8 cellular contexts compared by ENCODE assay signal in genomic region chr4:73662709-73663546, GRCh38. TPM values are rescaled to one million over a fixed set of nuclear protein-coding genes. Genes with fewer than 3 reads are reported as not detected.
A peak's percentile ranks its signal among the peaks of the same experiment; 100 is the strongest.
DNase-seq lines count a peak whose midpoint lies in the region; ATAC-seq and TF ChIP-seq lines count a peak whose summit lies in the region.

No MANE protein-coding gene starts in this region.

- H3K9me3 ChIP-seq in neural cell (ENCODE audit: low read length) = no peaks in the 10 kb centered on the region

- TF ChIP-seq RAD21 in neural cell (conservative IDR thresholded peaks at IDR 0.05) = peak; percentile 53

- H2AFZ ChIP-seq in neural cell (ENCODE audit: low read depth, low read length) = no peak overlapping the region

- H3K36me3 ChIP-seq in neural cell (ENCODE audit: insufficient read depth, low read length) = no peaks in the 10 kb centered on the region

- no peak overlapping the region for H3K9ac ChIP-seq in neural cell (ENCODE audit: low read length)

- no peaks in the 10 kb centered on the region for H4K20me1 ChIP-seq in neural cell (ENCODE audit: insufficient read depth)

- DNase-seq in AG10803 (ENCODE audit: low read depth) = peak; percentile 74
- DNase-seq in NCI-H82 (lab: John Stamatoyannopoulos, UW) = peak; percentile 57
- DNase-seq in dedifferentiated amniotic fluid mesenchymal stem cell (ENCODE audit: extremely low spot score) = peak; percentile 58
- no peak for DNase-seq in cerebellum (ENCODE audit: low spot score)
- DNase-seq in activated CD4-positive, alpha-beta T cell treated with anti-CD3 and anti-CD28 coated beads for 4 hours = no peak

- H3K27ac ChIP-seq in neural cell (ENCODE audit: low read length) = no peak overlapping the region

- TF ChIP-seq EP300 in neural cell (conservative IDR thresholded peaks at IDR 0.05; ENCODE audit: poor library complexity, severe bottlenecking) = no peak

- H3K4me2 ChIP-seq in neural cell (ENCODE audit: low read length) = no peak overlapping the region

- no peak overlapping the region for H3K4me3 ChIP-seq in AG10803 (ENCODE audit: low read length)
- H3K4me3 ChIP-seq in neural cell (ENCODE audit: low read length) = no peak overlapping the region

- peak; percentile 67 for TF ChIP-seq CTCF in AG10803 (conservative IDR thresholded peaks at IDR 0.05; ENCODE audit: low read length)
- TF ChIP-seq CTCF in neural cell (IDR thresholded peaks at IDR 0.05; ENCODE audit: poor library complexity, severe bottlenecking) = peak; percentile 53

- no peaks in the 10 kb centered on the region for H3K9me2 ChIP-seq in neural cell (ENCODE audit: insufficient read depth, low read length)

- ATAC-seq in GM19025 (IDR thresholded peaks at IDR 0.05; ENCODE audit: low read depth, unreplicated experiment) = peak; percentile 60
- peak; percentile 93 for ATAC-seq in HG03439 (IDR thresholded peaks at IDR 0.05; ENCODE audit: unreplicated experiment)

- no peaks in the 10 kb centered on the region for H3K27me3 ChIP-seq in neural cell (ENCODE audit: insufficient read depth, low read depth, low read length)

- no peaks in the 10 kb centered on the region for H3K79me2 ChIP-seq in neural cell (replicated peaks; ENCODE audit: insufficient read depth, low read length)

- H3F3A ChIP-seq in neural cell (ENCODE audit: insufficient read depth, low read length, poor library complexity, severe bottlenecking) = no peaks in the 10 kb centered on the region

TF ChIP-seq in neural cell, 6 proteins besides CTCF, POLR2A, EP300 and RAD21:
- TF ChIP-seq SMC3 (conservative IDR thresholded peaks at IDR 0.05; ENCODE audit: poor library complexity) (peak; percentile 46), EZH2 (IDR thresholded peaks at IDR 0.05; ENCODE audit: borderline replicate concordance, insufficient read depth, low read length, poor library complexity, severe bottlenecking) (no peak)

RNA-seq across cellular contexts. Expression of gene RASSF6, which starts 42.7 kb away (rescaled TPM):
- polyA plus RNA-seq in neural cell = not detected in 2 replicates
- not detected in 2 replicates for polyA minus RNA-seq in neural cell
- total RNA-seq in cerebellum = 0.09 TPM

Comparison
In these comparisons a context has a peak if more than half of its experiments do, and no peak if none do; other contexts are left out.
1. DNase-seq: peak in AG10803 (single experiment), NCI-H82 (single experiment) and dedifferentiated amniotic fluid mesenchymal stem cell (single experiment); none in cerebellum (single experiment) and activated CD4-positive, alpha-beta T cell treated with anti-CD3 and anti-CD28 coated beads for 4 hours (0 of 2).